1 cellular context compared by ENCODE assay signal in the genomic region with DNA sequence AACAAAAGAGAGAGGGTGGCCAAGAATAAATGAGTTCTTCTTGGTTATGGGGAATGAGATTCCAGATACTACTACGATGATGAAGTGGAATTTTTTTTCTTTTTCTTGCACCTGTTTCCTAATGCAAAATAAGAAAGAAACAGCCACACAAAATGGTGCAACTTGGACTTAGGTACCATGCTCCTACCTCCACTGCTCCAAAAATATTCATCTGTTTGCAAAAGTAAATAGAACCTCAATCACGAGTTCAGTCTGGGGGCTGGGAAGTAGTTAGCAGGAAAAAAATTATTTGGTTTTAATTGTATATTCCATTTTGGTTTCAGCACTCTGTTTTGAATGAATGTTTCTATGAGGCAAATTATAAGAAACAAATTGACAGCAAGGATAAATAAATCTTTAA.
TF ChIP-seq lines count a peak whose summit lies in the region.

No MANE protein-coding gene starts in this region.

TF ChIP-seq in HepG2, 621 proteins besides CTCF, POLR2A, EP300 and RAD21 (continued from another document and continues in another):
- TF ChIP-seq ZNF124 (CRISPR knock-in tag; IDR thresholded peaks at IDR 0.05) = 0 out of 2 replicates have a peak, but pooled peaks have one; percentile 43
- TF ChIP-seq, protein P1, sequence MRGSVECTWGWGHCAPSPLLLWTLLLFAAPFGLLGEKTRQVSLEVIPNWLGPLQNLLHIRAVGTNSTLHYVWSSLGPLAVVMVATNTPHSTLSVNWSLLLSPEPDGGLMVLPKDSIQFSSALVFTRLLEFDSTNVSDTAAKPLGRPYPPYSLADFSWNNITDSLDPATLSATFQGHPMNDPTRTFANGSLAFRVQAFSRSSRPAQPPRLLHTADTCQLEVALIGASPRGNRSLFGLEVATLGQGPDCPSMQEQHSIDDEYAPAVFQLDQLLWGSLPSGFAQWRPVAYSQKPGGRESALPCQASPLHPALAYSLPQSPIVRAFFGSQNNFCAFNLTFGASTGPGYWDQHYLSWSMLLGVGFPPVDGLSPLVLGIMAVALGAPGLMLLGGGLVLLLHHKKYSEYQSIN (CRISPR knock-in tag; IDR thresholded peaks at IDR 0.05; ENCODE audit: borderline replicate concordance) = no peak
- no peak for TF ChIP-seq SAFB2 (CRISPR knock-in tag; IDR thresholded peaks at IDR 0.05; ENCODE audit: borderline replicate concordance, low read depth)
- no peak for TF ChIP-seq ZNF577 (CRISPR knock-in tag; IDR thresholded peaks at IDR 0.05; ENCODE audit: borderline replicate concordance, low read depth)
- TF ChIP-seq, protein P2, sequence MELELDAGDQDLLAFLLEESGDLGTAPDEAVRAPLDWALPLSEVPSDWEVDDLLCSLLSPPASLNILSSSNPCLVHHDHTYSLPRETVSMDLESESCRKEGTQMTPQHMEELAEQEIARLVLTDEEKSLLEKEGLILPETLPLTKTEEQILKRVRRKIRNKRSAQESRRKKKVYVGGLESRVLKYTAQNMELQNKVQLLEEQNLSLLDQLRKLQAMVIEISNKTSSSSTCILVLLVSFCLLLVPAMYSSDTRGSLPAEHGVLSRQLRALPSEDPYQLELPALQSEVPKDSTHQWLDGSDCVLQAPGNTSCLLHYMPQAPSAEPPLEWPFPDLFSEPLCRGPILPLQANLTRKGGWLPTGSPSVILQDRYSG (CRISPR knock-in tag; IDR thresholded peaks at IDR 0.05) = no peak
- TF ChIP-seq, protein P3, sequence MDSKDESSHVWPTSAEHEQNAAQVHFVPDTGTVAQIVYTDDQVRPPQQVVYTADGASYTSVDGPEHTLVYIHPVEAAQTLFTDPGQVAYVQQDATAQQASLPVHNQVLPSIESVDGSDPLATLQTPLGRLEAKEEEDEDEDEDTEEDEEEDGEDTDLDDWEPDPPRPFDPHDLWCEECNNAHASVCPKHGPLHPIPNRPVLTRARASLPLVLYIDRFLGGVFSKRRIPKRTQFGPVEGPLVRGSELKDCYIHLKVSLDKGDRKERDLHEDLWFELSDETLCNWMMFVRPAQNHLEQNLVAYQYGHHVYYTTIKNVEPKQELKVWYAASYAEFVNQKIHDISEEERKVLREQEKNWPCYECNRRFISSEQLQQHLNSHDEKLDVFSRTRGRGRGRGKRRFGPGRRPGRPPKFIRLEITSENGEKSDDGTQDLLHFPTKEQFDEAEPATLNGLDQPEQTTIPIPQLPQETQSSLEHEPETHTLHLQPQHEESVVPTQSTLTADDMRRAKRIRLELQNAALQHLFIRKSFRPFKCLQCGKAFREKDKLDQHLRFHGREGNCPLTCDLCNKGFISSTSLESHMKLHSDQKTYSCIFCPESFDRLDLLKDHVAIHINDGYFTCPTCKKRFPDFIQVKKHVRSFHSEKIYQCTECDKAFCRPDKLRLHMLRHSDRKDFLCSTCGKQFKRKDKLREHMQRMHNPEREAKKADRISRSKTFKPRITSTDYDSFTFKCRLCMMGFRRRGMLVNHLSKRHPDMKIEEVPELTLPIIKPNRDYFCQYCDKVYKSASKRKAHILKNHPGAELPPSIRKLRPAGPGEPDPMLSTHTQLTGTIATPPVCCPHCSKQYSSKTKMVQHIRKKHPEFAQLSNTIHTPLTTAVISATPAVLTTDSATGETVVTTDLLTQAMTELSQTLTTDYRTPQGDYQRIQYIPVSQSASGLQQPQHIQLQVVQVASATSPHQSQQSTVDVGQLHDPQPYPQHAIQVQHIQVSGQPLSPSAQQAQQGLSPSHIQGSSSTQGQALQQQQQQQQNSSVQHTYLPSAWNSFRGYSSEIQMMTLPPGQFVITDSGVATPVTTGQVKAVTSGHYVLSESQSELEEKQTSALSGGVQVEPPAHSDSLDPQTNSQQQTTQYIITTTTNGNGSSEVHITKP (CRISPR knock-in tag; IDR thresholded peaks at IDR 0.05; ENCODE audit: low read depth) = no peak
- TF ChIP-seq ATAD3A (CRISPR knock-in tag; IDR thresholded peaks at IDR 0.05) = no peak
- TF ChIP-seq GATAD2A (CRISPR knock-in tag; IDR thresholded peaks at IDR 0.05) = peak; percentile 53; the same call in 1 of the 2 replicates
- TF ChIP-seq ZFP36L2 (CRISPR knock-in tag; IDR thresholded peaks at IDR 0.05) = no peak
- TF ChIP-seq, protein P4, sequence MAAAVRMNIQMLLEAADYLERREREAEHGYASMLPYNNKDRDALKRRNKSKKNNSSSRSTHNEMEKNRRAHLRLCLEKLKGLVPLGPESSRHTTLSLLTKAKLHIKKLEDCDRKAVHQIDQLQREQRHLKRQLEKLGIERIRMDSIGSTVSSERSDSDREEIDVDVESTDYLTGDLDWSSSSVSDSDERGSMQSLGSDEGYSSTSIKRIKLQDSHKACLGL (CRISPR knock-in tag; IDR thresholded peaks at IDR 0.05) = no peak
- no peak for TF ChIP-seq KAT2B (IDR thresholded peaks at IDR 0.05; ENCODE audit: borderline replicate concordance, low read depth, low read length)
- TF ChIP-seq, protein P5, sequence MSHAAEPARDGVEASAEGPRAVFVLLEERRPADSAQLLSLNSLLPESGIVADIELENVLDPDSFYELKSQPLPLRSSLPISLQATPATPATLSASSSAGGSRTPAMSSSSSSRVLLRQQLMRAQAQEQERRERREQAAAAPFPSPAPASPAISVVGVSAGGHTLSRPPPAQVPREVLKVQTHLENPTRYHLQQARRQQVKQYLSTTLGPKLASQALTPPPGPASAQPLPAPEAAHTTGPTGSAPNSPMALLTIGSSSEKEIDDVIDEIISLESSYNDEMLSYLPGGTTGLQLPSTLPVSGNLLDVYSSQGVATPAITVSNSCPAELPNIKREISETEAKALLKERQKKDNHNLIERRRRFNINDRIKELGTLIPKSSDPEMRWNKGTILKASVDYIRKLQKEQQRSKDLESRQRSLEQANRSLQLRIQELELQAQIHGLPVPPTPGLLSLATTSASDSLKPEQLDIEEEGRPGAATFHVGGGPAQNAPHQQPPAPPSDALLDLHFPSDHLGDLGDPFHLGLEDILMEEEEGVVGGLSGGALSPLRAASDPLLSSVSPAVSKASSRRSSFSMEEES (CRISPR knock-in tag; IDR thresholded peaks at IDR 0.05) = peak; percentile 96
- TF ChIP-seq, protein P6, sequence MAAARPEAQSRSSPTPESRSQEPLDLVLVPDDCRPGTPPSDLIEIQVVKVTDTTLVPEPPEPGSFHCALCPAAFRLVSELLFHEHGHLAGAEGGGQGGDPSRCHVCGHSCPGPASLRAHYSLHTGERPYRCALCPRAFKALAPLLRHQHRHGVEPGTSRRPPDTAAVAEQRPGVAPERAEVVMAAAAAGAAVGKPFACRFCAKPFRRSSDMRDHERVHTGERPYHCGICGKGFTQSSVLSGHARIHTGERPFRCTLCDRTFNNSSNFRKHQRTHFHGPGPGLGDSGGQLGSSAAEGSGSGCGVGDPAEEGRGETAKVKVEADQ (CRISPR knock-in tag; IDR thresholded peaks at IDR 0.05; ENCODE audit: borderline replicate concordance) = no peak
- TF ChIP-seq, protein P7, sequence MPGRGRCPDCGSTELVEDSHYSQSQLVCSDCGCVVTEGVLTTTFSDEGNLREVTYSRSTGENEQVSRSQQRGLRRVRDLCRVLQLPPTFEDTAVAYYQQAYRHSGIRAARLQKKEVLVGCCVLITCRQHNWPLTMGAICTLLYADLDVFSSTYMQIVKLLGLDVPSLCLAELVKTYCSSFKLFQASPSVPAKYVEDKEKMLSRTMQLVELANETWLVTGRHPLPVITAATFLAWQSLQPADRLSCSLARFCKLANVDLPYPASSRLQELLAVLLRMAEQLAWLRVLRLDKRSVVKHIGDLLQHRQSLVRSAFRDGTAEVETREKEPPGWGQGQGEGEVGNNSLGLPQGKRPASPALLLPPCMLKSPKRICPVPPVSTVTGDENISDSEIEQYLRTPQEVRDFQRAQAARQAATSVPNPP (CRISPR knock-in tag; IDR thresholded peaks at IDR 0.05) = no peak
- TF ChIP-seq CENPX (CRISPR knock-in tag; IDR thresholded peaks at IDR 0.05) = no peak
- 0 out of 2 replicates have a peak, but pooled peaks have one; percentile 26 for TF ChIP-seq EHMT2 (IDR thresholded peaks at IDR 0.05; ENCODE audit: borderline replicate concordance, low read depth, low read length)
- no peak for TF ChIP-seq REL (CRISPR knock-in tag; conservative IDR thresholded peaks at IDR 0.05)
- TF ChIP-seq MBNL3 (CRISPR knock-in tag; conservative IDR thresholded peaks at IDR 0.05) = no peak
- no peak for TF ChIP-seq ZNF841 (CRISPR knock-in tag; IDR thresholded peaks at IDR 0.05; ENCODE audit: borderline replicate concordance)
- no peak for TF ChIP-seq JARID2 (CRISPR knock-in tag; IDR thresholded peaks at IDR 0.05; ENCODE audit: insufficient replicate concordance)
- TF ChIP-seq, protein P8, sequence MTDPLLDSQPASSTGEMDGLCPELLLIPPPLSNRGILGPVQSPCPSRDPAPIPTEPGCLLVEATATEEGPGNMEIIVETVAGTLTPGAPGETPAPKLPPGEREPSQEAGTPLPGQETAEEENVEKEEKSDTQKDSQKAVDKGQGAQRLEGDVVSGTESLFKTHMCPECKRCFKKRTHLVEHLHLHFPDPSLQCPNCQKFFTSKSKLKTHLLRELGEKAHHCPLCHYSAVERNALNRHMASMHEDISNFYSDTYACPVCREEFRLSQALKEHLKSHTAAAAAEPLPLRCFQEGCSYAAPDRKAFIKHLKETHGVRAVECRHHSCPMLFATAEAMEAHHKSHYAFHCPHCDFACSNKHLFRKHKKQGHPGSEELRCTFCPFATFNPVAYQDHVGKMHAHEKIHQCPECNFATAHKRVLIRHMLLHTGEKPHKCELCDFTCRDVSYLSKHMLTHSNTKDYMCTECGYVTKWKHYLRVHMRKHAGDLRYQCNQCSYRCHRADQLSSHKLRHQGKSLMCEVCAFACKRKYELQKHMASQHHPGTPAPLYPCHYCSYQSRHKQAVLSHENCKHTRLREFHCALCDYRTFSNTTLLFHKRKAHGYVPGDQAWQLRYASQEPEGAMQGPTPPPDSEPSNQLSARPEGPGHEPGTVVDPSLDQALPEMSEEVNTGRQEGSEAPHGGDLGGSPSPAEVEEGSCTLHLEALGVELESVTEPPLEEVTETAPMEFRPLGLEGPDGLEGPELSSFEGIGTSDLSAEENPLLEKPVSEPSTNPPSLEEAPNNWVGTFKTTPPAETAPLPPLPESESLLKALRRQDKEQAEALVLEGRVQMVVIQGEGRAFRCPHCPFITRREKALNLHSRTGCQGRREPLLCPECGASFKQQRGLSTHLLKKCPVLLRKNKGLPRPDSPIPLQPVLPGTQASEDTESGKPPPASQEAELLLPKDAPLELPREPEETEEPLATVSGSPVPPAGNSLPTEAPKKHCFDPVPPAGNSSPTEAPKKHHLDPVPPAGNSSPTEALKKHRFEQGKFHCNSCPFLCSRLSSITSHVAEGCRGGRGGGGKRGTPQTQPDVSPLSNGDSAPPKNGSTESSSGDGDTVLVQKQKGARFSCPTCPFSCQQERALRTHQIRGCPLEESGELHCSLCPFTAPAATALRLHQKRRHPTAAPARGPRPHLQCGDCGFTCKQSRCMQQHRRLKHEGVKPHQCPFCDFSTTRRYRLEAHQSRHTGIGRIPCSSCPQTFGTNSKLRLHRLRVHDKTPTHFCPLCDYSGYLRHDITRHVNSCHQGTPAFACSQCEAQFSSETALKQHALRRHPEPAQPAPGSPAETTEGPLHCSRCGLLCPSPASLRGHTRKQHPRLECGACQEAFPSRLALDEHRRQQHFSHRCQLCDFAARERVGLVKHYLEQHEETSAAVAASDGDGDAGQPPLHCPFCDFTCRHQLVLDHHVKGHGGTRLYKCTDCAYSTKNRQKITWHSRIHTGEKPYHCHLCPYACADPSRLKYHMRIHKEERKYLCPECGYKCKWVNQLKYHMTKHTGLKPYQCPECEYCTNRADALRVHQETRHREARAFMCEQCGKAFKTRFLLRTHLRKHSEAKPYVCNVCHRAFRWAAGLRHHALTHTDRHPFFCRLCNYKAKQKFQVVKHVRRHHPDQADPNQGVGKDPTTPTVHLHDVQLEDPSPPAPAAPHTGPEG (CRISPR knock-in tag; IDR thresholded peaks at IDR 0.05) = no peak
- TF ChIP-seq ZNF598 (CRISPR knock-in tag; IDR thresholded peaks at IDR 0.05; ENCODE audit: borderline replicate concordance) = no peak
- no peak for TF ChIP-seq ZFP37 (CRISPR knock-in tag; IDR thresholded peaks at IDR 0.05; ENCODE audit: borderline replicate concordance)
- TF ChIP-seq HDAC2 (CRISPR knock-in tag; IDR thresholded peaks at IDR 0.05) = no peak
- no peak for TF ChIP-seq DPF2 (CRISPR knock-in tag; IDR thresholded peaks at IDR 0.05; ENCODE audit: borderline replicate concordance, low read depth)
- TF ChIP-seq ETV5 (CRISPR knock-in tag; IDR thresholded peaks at IDR 0.05; ENCODE audit: borderline replicate concordance) = no peak
- no peak for TF ChIP-seq ZNF552 (CRISPR knock-in tag; IDR thresholded peaks at IDR 0.05; ENCODE audit: borderline replicate concordance)
- TF ChIP-seq, protein P9, sequence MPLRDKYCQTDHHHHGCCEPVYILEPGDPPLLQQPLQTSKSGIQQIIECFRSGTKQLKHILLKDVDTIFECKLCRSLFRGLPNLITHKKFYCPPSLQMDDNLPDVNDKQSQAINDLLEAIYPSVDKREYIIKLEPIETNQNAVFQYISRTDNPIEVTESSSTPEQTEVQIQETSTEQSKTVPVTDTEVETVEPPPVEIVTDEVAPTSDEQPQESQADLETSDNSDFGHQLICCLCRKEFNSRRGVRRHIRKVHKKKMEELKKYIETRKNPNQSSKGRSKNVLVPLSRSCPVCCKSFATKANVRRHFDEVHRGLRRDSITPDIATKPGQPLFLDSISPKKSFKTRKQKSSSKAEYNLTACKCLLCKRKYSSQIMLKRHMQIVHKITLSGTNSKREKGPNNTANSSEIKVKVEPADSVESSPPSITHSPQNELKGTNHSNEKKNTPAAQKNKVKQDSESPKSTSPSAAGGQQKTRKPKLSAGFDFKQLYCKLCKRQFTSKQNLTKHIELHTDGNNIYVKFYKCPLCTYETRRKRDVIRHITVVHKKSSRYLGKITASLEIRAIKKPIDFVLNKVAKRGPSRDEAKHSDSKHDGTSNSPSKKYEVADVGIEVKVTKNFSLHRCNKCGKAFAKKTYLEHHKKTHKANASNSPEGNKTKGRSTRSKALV (CRISPR knock-in tag; IDR thresholded peaks at IDR 0.05) = no peak
- no peak for TF ChIP-seq RNF2 (conservative IDR thresholded peaks at IDR 0.05; ENCODE audit: low read depth)
- no peak for TF ChIP-seq SMC3 (IDR thresholded peaks at IDR 0.05; ENCODE audit: low read length)
- no peak for TF ChIP-seq GTF2F1 (IDR thresholded peaks at IDR 0.05; ENCODE audit: low read length)
- no peak for TF ChIP-seq ZNF660 (CRISPR knock-in tag; IDR thresholded peaks at IDR 0.05; ENCODE audit: borderline replicate concordance, low read depth)
- no peak for TF ChIP-seq HES4 (CRISPR knock-in tag; IDR thresholded peaks at IDR 0.05; ENCODE audit: borderline replicate concordance)
- TF ChIP-seq SALL2 (CRISPR knock-in tag; IDR thresholded peaks at IDR 0.05) = no peak
- TF ChIP-seq, protein P10, sequence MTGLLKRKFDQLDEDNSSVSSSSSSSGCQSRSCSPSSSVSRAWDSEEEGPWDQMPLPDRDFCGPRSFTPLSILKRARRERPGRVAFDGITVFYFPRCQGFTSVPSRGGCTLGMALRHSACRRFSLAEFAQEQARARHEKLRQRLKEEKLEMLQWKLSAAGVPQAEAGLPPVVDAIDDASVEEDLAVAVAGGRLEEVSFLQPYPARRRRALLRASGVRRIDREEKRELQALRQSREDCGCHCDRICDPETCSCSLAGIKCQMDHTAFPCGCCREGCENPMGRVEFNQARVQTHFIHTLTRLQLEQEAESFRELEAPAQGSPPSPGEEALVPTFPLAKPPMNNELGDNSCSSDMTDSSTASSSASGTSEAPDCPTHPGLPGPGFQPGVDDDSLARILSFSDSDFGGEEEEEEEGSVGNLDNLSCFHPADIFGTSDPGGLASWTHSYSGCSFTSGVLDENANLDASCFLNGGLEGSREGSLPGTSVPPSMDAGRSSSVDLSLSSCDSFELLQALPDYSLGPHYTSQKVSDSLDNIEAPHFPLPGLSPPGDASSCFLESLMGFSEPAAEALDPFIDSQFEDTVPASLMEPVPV (CRISPR knock-in tag; IDR thresholded peaks at IDR 0.05) = no peak
